In the genomic region with DNA sequence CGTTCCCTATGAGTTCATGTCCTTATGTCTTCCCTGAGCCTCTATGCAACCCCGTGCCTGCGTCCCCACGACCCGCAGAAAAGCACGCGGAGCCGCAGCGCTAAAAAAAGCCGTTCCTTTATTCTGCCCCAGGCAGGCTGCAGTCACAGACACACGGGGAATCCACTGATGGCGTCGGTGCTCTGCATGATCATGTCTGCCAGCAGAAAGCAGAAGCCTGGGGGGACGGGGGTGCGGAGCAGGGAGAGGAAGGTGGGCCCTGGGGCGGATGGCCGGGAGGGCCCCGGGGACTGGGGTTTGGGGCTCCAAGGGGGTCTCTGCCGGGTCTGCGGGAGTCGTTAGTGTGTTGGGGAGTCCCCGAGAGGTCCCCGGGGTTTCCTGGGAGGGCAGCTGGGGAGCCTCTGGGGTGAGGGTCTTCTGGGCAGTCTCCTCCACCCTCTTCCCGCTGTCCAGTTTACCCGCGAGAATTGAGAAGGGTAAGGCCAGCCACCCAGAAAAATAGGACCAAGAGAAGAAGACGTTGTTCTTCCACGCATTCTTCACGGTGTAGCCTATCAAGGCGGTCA, we compare ENCODE assay signal across 8 cellular contexts. TPM values are rescaled to one million over a fixed set of nuclear protein-coding genes. Genes with fewer than 3 reads are reported as not detected.
DNase-seq lines count a peak whose midpoint lies in the region; ATAC-seq and TF ChIP-seq lines count a peak whose summit lies in the region.

No MANE protein-coding gene starts in this region.

- WGBS in heart left ventricle, 4 donors = 0 to 2% (median 1%) methylated on average over 14 to 30 of the region's 30 CpGs
- 0 to 1% methylated on average over 30 of the region's 30 CpGs for WGBS in sigmoid colon, 2 donors

- H3K9me3 Mint-ChIP-seq in activated T-helper 1 cell treated with anti-CD3 and anti-CD28 coated beads, Interleukin-12 subunit alpha, Interleukin-12 subunit beta, Interleukin-2, Interleukin-4 antibody, amounts not matched to agents 30 ng/mL and 10 ng/mL and 1 ng/mL, durations not matched to agents 14 hours and 24 hours and 36 hours = no peaks in the 10 kb centered on the region

- peaks cover 2 to 42% (median 22%) of the 10 kb centered on the region in 12 donors for H3K4me1 ChIP-seq in heart left ventricle
- H3K4me1 ChIP-seq in sigmoid colon = peaks cover 0 to 53% (median 27%) of the 10 kb centered on the region in 4 donors

- TF ChIP-seq POLR2A in heart left ventricle (IDR thresholded peaks at IDR 0.05) = peak; percentile 64 to 92
- TF ChIP-seq POLR2A in sigmoid colon (IDR thresholded peaks at IDR 0.05) = peak; percentile 82 to 89

- H3K9me3 ChIP-seq in KOPT-K1 (ENCODE audit: insufficient read depth, low read length, poor library complexity, severe bottlenecking) = no peaks in the 10 kb centered on the region
- H3K9me3 ChIP-seq in heart left ventricle = no peaks in the 10 kb centered on the region
- no peaks in the 10 kb centered on the region for H3K9me3 ChIP-seq in sigmoid colon

- TF ChIP-seq CTCF in heart left ventricle (IDR thresholded peaks at IDR 0.05) (no peak), sigmoid colon (IDR thresholded peaks at IDR 0.05) (no peak)

- ATAC-seq in GM19397 (IDR thresholded peaks at IDR 0.05; ENCODE audit: unreplicated experiment) (peak; percentile 0), heart left ventricle (peak in 1 of 4 donors; percentile 0), HG03457 (IDR thresholded peaks at IDR 0.05; ENCODE audit: unreplicated experiment) (no peak)

- H3K36me3 Mint-ChIP-seq in activated T-helper 1 cell treated with anti-CD3 and anti-CD28 coated beads, Interleukin-12 subunit alpha, Interleukin-12 subunit beta, Interleukin-2, Interleukin-4 antibody, amounts not matched to agents 30 ng/mL and 10 ng/mL and 1 ng/mL, durations not matched to agents 14 hours and 24 hours and 36 hours (ENCODE audit: low read depth) = peaks cover 33% of the 10 kb centered on the region

- H3K4me3 ChIP-seq in heart left ventricle = peak overlapping the region; percentile 64 to 94 (median 78)
- peak overlapping the region; percentile 64 to 93 (median 74) for H3K4me3 ChIP-seq in sigmoid colon

- intact Hi-C loops in activated T-helper 1 cell treated with anti-CD3 and anti-CD28 coated beads, Interleukin-12 subunit alpha, Interleukin-12 subunit beta, Interleukin-2, Interleukin-4 antibody, amounts not matched to agents 30 ng/mL and 10 ng/mL and 1 ng/mL, durations not matched to agents 14 hours and 24 hours and 36 hours (cut with micrococcal nuclease) = loop anchor here (1.0 to 5.0 kb wide), 9 partner anchors 8 to 1038 kb away; partner anchors contain the start of genes CTU1 and KCNC3
- intact Hi-C loops in heart left ventricle (cut with DNase I) (loop anchor here in 6 of 10 donors (1.0 to 10.0 kb wide), 6 partner anchors 27 to 428 kb away; partner anchors contain the start of gene FPR3 (in 1 of the 6)), sigmoid colon (cut with DNase I) (loop anchor here (1.0 to 10.0 kb wide), 3 partner anchors 27 to 322 kb away; partner anchors contain the start of gene ZNF175)

- DNase-seq in activated T-helper 1 cell treated with anti-CD3 and anti-CD28 coated beads, Interleukin-12 subunit alpha, Interleukin-12 subunit beta, Interleukin-2, Interleukin-4 antibody, amounts not matched to agents 30 ng/mL and 10 ng/mL and 1 ng/mL, durations not matched to agents 14 hours and 24 hours and 36 hours (ENCODE audit: low spot score) = no peak
- DNase-seq in heart left ventricle (peak in 4 of 5 donors; percentile 31 to 71 (median 48)), sigmoid colon (no peak), COLO829 (ENCODE audit: low spot score) (no peak), NCI-H524 treated with DMSO at 0.1 percent for 48 hours (lab: John Stamatoyannopoulos, UW) (no peak)

- peaks cover 68% of the 10 kb centered on the region for H3K4me1 Mint-ChIP-seq in activated T-helper 1 cell treated with anti-CD3 and anti-CD28 coated beads, Interleukin-12 subunit alpha, Interleukin-12 subunit beta, Interleukin-2, Interleukin-4 antibody, amounts not matched to agents 30 ng/mL and 10 ng/mL and 1 ng/mL, durations not matched to agents 14 hours and 24 hours and 36 hours (ENCODE audit: low read depth)

- H3K4me3 Mint-ChIP-seq in activated T-helper 1 cell treated with anti-CD3 and anti-CD28 coated beads, Interleukin-12 subunit alpha, Interleukin-12 subunit beta, Interleukin-2, Interleukin-4 antibody, amounts not matched to agents 30 ng/mL and 10 ng/mL and 1 ng/mL, durations not matched to agents 14 hours and 24 hours and 36 hours = peak overlapping the region; percentile 98

- H3K27me3 Mint-ChIP-seq in activated T-helper 1 cell treated with anti-CD3 and anti-CD28 coated beads, Interleukin-12 subunit alpha, Interleukin-12 subunit beta, Interleukin-2, Interleukin-4 antibody, amounts not matched to agents 30 ng/mL and 10 ng/mL and 1 ng/mL, durations not matched to agents 14 hours and 24 hours and 36 hours (ENCODE audit: insufficient read depth) = no peaks in the 10 kb centered on the region

- H3K27ac ChIP-seq in KOPT-K1 (ENCODE audit: low read depth, low read length, poor library complexity, severe bottlenecking) (peak overlapping the region; percentile 82), heart left ventricle (peak overlapping the region; percentile 84 to 98 (median 96)), sigmoid colon (peak overlapping the region; percentile 97 to 100 (median 98))

- H3K27ac Mint-ChIP-seq in activated T-helper 1 cell treated with anti-CD3 and anti-CD28 coated beads, Interleukin-12 subunit alpha, Interleukin-12 subunit beta, Interleukin-2, Interleukin-4 antibody, amounts not matched to agents 30 ng/mL and 10 ng/mL and 1 ng/mL, durations not matched to agents 14 hours and 24 hours and 36 hours = peak overlapping the region; percentile 96

- TF ChIP-seq EP300 in sigmoid colon (IDR thresholded peaks at IDR 0.05) = peak in 1 of 4 donors; percentile 11

- H3K36me3 ChIP-seq in KOPT-K1 (ENCODE audit: insufficient read depth, low read length) = no peaks in the 10 kb centered on the region
- H3K36me3 ChIP-seq in heart left ventricle = no peaks in the 10 kb centered on the region
- H3K36me3 ChIP-seq in sigmoid colon = no peaks in the 10 kb centered on the region

- H3K27me3 ChIP-seq in heart left ventricle (no peaks in the 10 kb centered on the region), sigmoid colon (no peaks in the 10 kb centered on the region)

RNA-seq across cellular contexts. Expression of gene ETFB, which starts 0.9 kb away (rescaled TPM):
- 174 and 180 TPM in 2 replicates for total RNA-seq in activated T-helper 1 cell treated with anti-CD3 and anti-CD28 coated beads, Interleukin-12 subunit alpha, Interleukin-12 subunit beta, Interleukin-2, Interleukin-4 antibody, amounts not matched to agents 30 ng/mL and 10 ng/mL and 1 ng/mL, durations not matched to agents 14 hours and 24 hours and 36 hours
- total RNA-seq in heart left ventricle = 100 to 1,000 TPM; 206 to 835 (median 280) TPM
- 100 to 1,000 TPM; 301 to 675 TPM for polyA plus RNA-seq in heart left ventricle
- 100 to 1,000 TPM in 2 of 4 donors, 10 to 100 TPM in 2; 59.5 to 158 (median 88.3) TPM for total RNA-seq in sigmoid colon
- polyA plus RNA-seq in sigmoid colon = 100 to 1,000 TPM; 170 to 361 (median 210) TPM

RNA-seq across cellular contexts. Expression of gene CLDND2, which starts 1.7 kb away (rescaled TPM):
- total RNA-seq in activated T-helper 1 cell treated with anti-CD3 and anti-CD28 coated beads, Interleukin-12 subunit alpha, Interleukin-12 subunit beta, Interleukin-2, Interleukin-4 antibody, amounts not matched to agents 30 ng/mL and 10 ng/mL and 1 ng/mL, durations not matched to agents 14 hours and 24 hours and 36 hours = 16.2 and 23.2 TPM in 2 replicates
- total RNA-seq in heart left ventricle = 1 to 10 TPM in 3 of 9 donors, under 1 TPM in 3, not detected in 3; 0.46 to 2.3 (median 0.92) TPM
- polyA plus RNA-seq in heart left ventricle = not detected
- not detected for total RNA-seq in sigmoid colon
- polyA plus RNA-seq in sigmoid colon = 1 to 10 TPM in 1 of 3 donors, under 1 TPM in 1, not detected in 1; 0.35 to 3.6 TPM

RNA-seq across cellular contexts. Expression of gene NKG7, which starts 5.4 kb away (rescaled TPM):
- 376 and 393 TPM in 2 replicates for total RNA-seq in activated T-helper 1 cell treated with anti-CD3 and anti-CD28 coated beads, Interleukin-12 subunit alpha, Interleukin-12 subunit beta, Interleukin-2, Interleukin-4 antibody, amounts not matched to agents 30 ng/mL and 10 ng/mL and 1 ng/mL, durations not matched to agents 14 hours and 24 hours and 36 hours
- total RNA-seq in heart left ventricle (10 to 100 TPM in 1 of 9 donors, 1 to 10 TPM in 6, not detected in 2; 1.0 to 31.2 (median 2.4) TPM), sigmoid colon (1 to 10 TPM in 2 of 4 donors, not detected in 2; 1.2 to 3.0 TPM)
- polyA plus RNA-seq in heart left ventricle (1 to 10 TPM; 1.0 to 2.9 TPM), sigmoid colon (10 to 100 TPM in 1 of 3 donors, 1 to 10 TPM in 1, not detected in 1; 3.2 to 14.5 TPM)

RNA-seq across cellular contexts. Expression of gene LIM2, which starts 20.7 kb away (rescaled TPM):
- total RNA-seq in activated T-helper 1 cell treated with anti-CD3 and anti-CD28 coated beads, Interleukin-12 subunit alpha, Interleukin-12 subunit beta, Interleukin-2, Interleukin-4 antibody, amounts not matched to agents 30 ng/mL and 10 ng/mL and 1 ng/mL, durations not matched to agents 14 hours and 24 hours and 36 hours = not detected in 2 replicates
- total RNA-seq in heart left ventricle (not detected), sigmoid colon (not detected)
- polyA plus RNA-seq in heart left ventricle (not detected), sigmoid colon (not detected)

RNA-seq across cellular contexts. Expression of gene C19orf84, which starts 23.3 kb away (rescaled TPM):
- total RNA-seq in activated T-helper 1 cell treated with anti-CD3 and anti-CD28 coated beads, Interleukin-12 subunit alpha, Interleukin-12 subunit beta, Interleukin-2, Interleukin-4 antibody, amounts not matched to agents 30 ng/mL and 10 ng/mL and 1 ng/mL, durations not matched to agents 14 hours and 24 hours and 36 hours = 0.15 and 0.18 TPM in 2 replicates
- not detected for total RNA-seq in heart left ventricle
- polyA plus RNA-seq in heart left ventricle = not detected
- not detected for total RNA-seq in sigmoid colon
- polyA plus RNA-seq in sigmoid colon = under 1 TPM in 1 of 3 donors, not detected in 2; 0.10 TPM

Comparison
In these comparisons a context has a peak if more than half of its experiments do, and no peak if none do; other contexts are left out.
1. DNase-seq: peak in heart left ventricle (4 of 5); none in activated T-helper 1 cell treated with anti-CD3 and anti-CD28 coated beads, Interleukin-12 subunit alpha, Interleukin-12 subunit beta, Interleukin-2, Interleukin-4 antibody, amounts not matched to agents 30 ng/mL and 10 ng/mL and 1 ng/mL, durations not matched to agents 14 hours and 24 hours and 36 hours (single experiment), sigmoid colon (single experiment), COLO829 (single experiment) and NCI-H524 treated with DMSO at 0.1 percent for 48 hours (single experiment).
2. RNA of gene NKG7, which starts 5.4 kb away (total RNA-seq): 376 to 393 TPM in activated T-helper 1 cell treated with anti-CD3 and anti-CD28 coated beads, Interleukin-12 subunit alpha, Interleukin-12 subunit beta, Interleukin-2, Interleukin-4 antibody, amounts not matched to agents 30 ng/mL and 10 ng/mL and 1 ng/mL, durations not matched to agents 14 hours and 24 hours and 36 hours; 1.0 to 31.2 TPM in heart left ventricle and 1.2 to 3.0 TPM in sigmoid colon; every median in the first group is over 10 times any median in the second.
3. Peak in every context shown above with its lines, with median percentiles within 50 percentile points of each other: H3K27ac ChIP-seq.